ENCODE assay signal across 8 cellular contexts in genomic region chr19:38929929-38930775, GRCh38. TPM values are rescaled to one million over a fixed set of nuclear protein-coding genes. Genes with fewer than 3 reads are reported as not detected.
DNase-seq lines count a peak whose midpoint lies in the region; ATAC-seq and TF ChIP-seq lines count a peak whose summit lies in the region.

A gene with protein sequence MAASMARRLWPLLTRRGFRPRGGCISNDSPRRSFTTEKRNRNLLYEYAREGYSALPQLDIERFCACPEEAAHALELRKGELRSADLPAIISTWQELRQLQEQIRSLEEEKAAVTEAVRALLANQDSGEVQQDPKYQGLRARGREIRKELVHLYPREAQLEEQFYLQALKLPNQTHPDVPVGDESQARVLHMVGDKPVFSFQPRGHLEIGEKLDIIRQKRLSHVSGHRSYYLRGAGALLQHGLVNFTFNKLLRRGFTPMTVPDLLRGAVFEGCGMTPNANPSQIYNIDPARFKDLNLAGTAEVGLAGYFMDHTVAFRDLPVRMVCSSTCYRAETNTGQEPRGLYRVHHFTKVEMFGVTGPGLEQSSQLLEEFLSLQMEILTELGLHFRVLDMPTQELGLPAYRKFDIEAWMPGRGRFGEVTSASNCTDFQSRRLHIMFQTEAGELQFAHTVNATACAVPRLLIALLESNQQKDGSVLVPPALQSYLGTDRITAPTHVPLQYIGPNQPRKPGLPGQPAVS (minus strand): TSS chr19:38930763. CDS start chr19:38930736, 27 bp downstream.

- TF ChIP-seq CTCF in GM12801 (IDR thresholded peaks at IDR 0.05; ENCODE audit: extremely low read depth, insufficient read length): peak; percentile 93
- TF ChIP-seq CTCF in omental fat pad (IDR thresholded peaks at IDR 0.05): peak in 2 of 3 donors; percentile 87 to 95

- H3K4me1 ChIP-seq in thymus (ENCODE audit: control insufficient read depth, insufficient read depth, low read length): peaks cover 6% of the 10 kb centered on the region

- peak within 1 kb of the TSS; percentile 95 for H3K27ac ChIP-seq in thymus (ENCODE audit: low read depth)

- peak; percentile 91 for DNase-seq in NCI-H1092 treated with DMSO at 0.1 percent for 48 hours (lab: John Stamatoyannopoulos, UW)
- peak in 1 of 2 donors; percentile 94 for DNase-seq in activated naive CD4-positive, alpha-beta T cell treated with anti-CD3 and anti-CD28 coated beads, Interleukin-2, amount 50 U/mL, for 72 hours (ENCODE audit: low spot score in 2 of 2)
- peak; percentile 95 for DNase-seq in glomerular visceral epithelial cell (ENCODE audit: extremely low spot score)
- peak; percentile 68 for DNase-seq in omental fat pad (ENCODE audit: low spot score)

- H3K9me3 Mint-ChIP-seq in activated naive CD4-positive, alpha-beta T cell treated with anti-CD3 and anti-CD28 coated beads, Interleukin-2, amount 50 U/mL, for 72 hours: no peaks in the 10 kb centered on the region

- peaks cover 15% of the 10 kb centered on the region for H3K36me3 ChIP-seq in thymus (ENCODE audit: control insufficient read depth, insufficient read depth)

- ATAC-seq in HG02642 (IDR thresholded peaks at IDR 0.05; ENCODE audit: poor library complexity, unreplicated experiment) (peak; percentile 85), SK-N-SH treated with all-trans-retinoic acid at 6 μM for 48 hours (peak; percentile 73), omental fat pad (ENCODE audit: low FRiP score) (peak; percentile 96)
- ATAC-seq in activated naive CD4-positive, alpha-beta T cell treated with anti-CD3 and anti-CD28 coated beads, Interleukin-2, amount 50 U/mL, for 72 hours: peak; percentile 58 to 67

- WGBS in thymus: 5% methylated on average over 49 of the region's 49 CpGs

- peaks cover 29 to 36% of the 10 kb centered on the region in 2 donors for H3K36me3 Mint-ChIP-seq in activated naive CD4-positive, alpha-beta T cell treated with anti-CD3 and anti-CD28 coated beads, Interleukin-2, amount 50 U/mL, for 72 hours

- H3K27me3 ChIP-seq in thymus (ENCODE audit: control insufficient read depth, insufficient read depth): no peaks in the 10 kb centered on the region

- peak within 1 kb of the TSS; percentile 99 for H3K27ac Mint-ChIP-seq in activated naive CD4-positive, alpha-beta T cell treated with anti-CD3 and anti-CD28 coated beads, Interleukin-2, amount 50 U/mL, for 72 hours

- peak within 1 kb of the TSS; percentile 79 for H3K4me3 ChIP-seq in thymus (ENCODE audit: low read length)

- no peaks in the 10 kb centered on the region for H3K9me3 ChIP-seq in thymus (ENCODE audit: control insufficient read depth)

TF ChIP-seq in SK-N-SH treated with all-trans-retinoic acid at 6 μM for 48 hours, 23 proteins besides CTCF, POLR2A, EP300 and RAD21:
- TF ChIP-seq TSHZ2 (CRISPR knock-in tag; IDR thresholded peaks at IDR 0.05) (0 out of 2 replicates have a peak, but pooled peaks have one; percentile 29), ZFP3 (CRISPR knock-in tag; IDR thresholded peaks at IDR 0.05) (no peak)

RNA-seq across cellular contexts. Expression of the gene that starts here (rescaled TPM):
- 10 to 100 TPM; 35.9 to 59.1 TPM for total RNA-seq in activated naive CD4-positive, alpha-beta T cell treated with anti-CD3 and anti-CD28 coated beads, Interleukin-2, amount 50 U/mL, for 72 hours
- 10 to 100 TPM in 3 of 4 donors, 1 to 10 TPM in 1; 9.7 to 14.8 (median 11.8) TPM for total RNA-seq in omental fat pad
- 30.9 TPM for polyA plus RNA-seq in thymus
